Comparison of ENCODE assay signal across 1 cellular context in the genomic region with DNA sequence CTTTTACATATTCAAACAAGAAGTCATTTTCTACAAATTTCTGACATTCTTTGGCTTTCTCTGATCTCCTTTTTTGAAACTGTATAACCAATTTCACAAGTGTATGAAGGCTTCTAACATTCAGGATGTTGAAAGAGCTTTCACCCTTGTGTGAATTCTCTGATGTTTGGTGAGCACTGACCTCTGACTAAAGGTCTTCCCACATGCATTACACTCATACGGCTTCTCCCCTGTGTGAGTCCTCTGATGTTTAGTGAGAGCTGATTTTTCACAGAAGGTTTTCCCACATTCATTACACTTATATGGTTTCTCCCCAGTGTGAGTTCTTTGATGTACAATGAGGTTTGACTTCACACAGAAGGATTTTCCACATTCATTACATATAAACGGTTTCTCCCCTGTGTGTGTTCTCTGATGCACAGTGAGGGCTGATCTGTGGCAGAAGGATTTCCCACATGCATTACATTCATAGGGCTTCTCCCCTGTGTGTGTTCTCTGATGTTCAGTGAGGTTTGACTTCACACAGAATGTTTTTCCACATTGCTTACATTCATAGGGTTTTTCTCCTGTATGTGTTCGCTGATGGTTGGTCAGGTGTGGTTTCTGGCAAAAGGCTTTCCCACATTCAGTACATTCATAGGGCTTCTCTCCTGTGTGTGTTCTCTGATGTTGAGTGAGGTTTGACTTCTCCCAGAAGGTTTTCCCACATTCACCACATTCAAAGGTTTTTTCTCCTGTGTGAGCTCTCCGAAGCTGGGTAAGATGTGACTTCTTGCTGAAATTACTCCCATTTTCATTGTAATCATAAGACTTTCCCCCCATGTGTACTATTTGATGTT.
TF ChIP-seq lines count a peak whose summit lies in the region.

No MANE protein-coding gene starts in this region.

TF ChIP-seq in HEK293, 187 proteins besides CTCF, POLR2A, EP300 and RAD21 (continued from another document):
- TF ChIP-seq ZNF274 (IDR thresholded peaks at IDR 0.05; ENCODE audit: low read length) (no peak), ZNF274 (tag by site-specific recombination; IDR thresholded peaks at IDR 0.05; ENCODE audit: borderline replicate concordance) (peak; percentile 90)
TF ChIP-seq in HEK293: peak in this region for 3.
